ENCODE assay signal across 31 cellular contexts in genomic region chrX:4809571-4809970, GRCh38.
"Had no signal": no experiment of that assay in that cellular context is flagged by ENCODE, and none has a peak within 500 bp of the region (broad histone marks: within the 10 kb centered on the region; RNA-seq: fewer than 3 reads in every experiment).

No MANE protein-coding gene starts in this region.

- H3K36me3 ChIP-seq: adrenal gland, brain microvascular endothelial cell, breast epithelium, WERI-Rb-1 had no signal

- H3K27ac ChIP-seq: adrenal gland, body of pancreas, brain microvascular endothelial cell, breast epithelium, WERI-Rb-1 had no signal

- H3K27me3 ChIP-seq: adrenal gland, body of pancreas, brain microvascular endothelial cell, breast epithelium had no signal

- H3K9me3 ChIP-seq: body of pancreas had no signal

- H3K4me3 ChIP-seq: adrenal gland, body of pancreas, breast epithelium had no signal

- DNase-seq: activated CD4-positive, alpha-beta memory T cell treated with anti-CD3 and anti-CD28 coated beads, Interleukin-2, amount 10 ng/mL, durations not matched to agents 7 days and 5 days; activated CD4-positive, alpha-beta T cell treated with anti-CD3 and anti-CD28 coated beads for 1 hour; activated CD4-positive, alpha-beta T cell treated with anti-CD3 and anti-CD28 coated beads for 36 hours; activated CD4-positive, alpha-beta T cell treated with anti-CD3 and anti-CD28 coated beads for 48 hours; activated CD4-positive, alpha-beta T cell treated with anti-CD3 and anti-CD28 coated beads, Interleukin-2, amount 10 ng/mL, durations not matched to agents 7 days and 5 days; activated CD4-positive, alpha-beta T cell treated with anti-CD3 and anti-CD28 coated beads, Interleukin-2, amount 50 U/mL, for 48 hours; activated CD4-positive, CD25-positive, alpha-beta regulatory T cell; activated CD8-positive, alpha-beta memory T cell treated with anti-CD3 and anti-CD28 coated beads for 24 hours; activated CD8-positive, alpha-beta memory T cell treated with anti-CD3 and anti-CD28 coated beads, Interleukin-2, amount 10 ng/mL, durations not matched to agents 7 days and 5 days; activated CD8-positive, alpha-beta T cell treated with anti-CD3 and anti-CD28 coated beads, Interleukin-2, amount 10 ng/mL, durations not matched to agents 7 days and 5 days; activated effector memory CD4-positive, alpha-beta T cell treated with anti-CD3 and anti-CD28 coated beads, Interleukin-2, amount 50 U/mL, for 16 hours; activated gamma-delta T cell treated with Interleukin-2 at 50 U/mL for 16 hours; activated naive CD4-positive, alpha-beta T cell; activated naive CD4-positive, alpha-beta T cell treated with anti-CD3 and anti-CD28 coated beads for 36 hours; activated naive CD4-positive, alpha-beta T cell treated with anti-CD3 and anti-CD28 coated beads, Interleukin-2, amount 50 U/mL, for 16 hours; activated naive CD8-positive, alpha-beta T cell treated with anti-CD3 and anti-CD28 coated beads for 36 hours; activated T-cell treated with anti-CD3 and anti-CD28 coated beads for 4 hours; activated T-cell treated with anti-CD3 and anti-CD28 coated beads, Interleukin-2, amount 50 U/mL, for 1 hour; activated T-cell treated with anti-CD3 and anti-CD28 coated beads, Interleukin-2, amount 50 U/mL, for 4 hours; activated T-cell treated with anti-CD3 and anti-CD28 coated beads, Interleukin-2, amount 50 U/mL, for 72 hours; adrenal gland; amniotic stem cell; aorta; body of pancreas; brain microvascular endothelial cell; central memory CD4-positive, alpha-beta T cell; T-helper 1 cell; T-helper 2 cell; T-helper 9 cell; WERI-Rb-1 had no signal

- H3K4me1 ChIP-seq: adrenal gland, body of pancreas, breast epithelium had no signal
